ENCODE assay signal across 8 cellular contexts in the genomic region with DNA sequence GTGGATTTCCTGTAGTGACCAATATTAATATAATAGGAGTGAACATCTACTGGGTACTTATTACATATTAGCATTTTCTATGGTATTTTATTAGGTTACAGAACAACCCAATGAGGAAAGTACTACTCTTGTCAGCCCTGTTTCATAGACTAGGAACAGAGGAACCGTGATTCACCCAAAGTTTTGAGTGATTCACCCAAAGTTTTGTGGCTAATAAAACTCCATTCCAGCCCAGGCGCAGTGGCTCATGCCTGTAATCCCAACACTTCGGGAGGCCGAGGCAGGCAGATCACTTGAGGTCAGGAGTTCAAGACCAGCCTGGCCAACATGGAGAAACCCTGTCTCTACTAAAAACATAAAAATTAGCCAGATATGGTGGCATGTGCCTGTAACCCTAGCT. TPM values are rescaled to one million over a fixed set of nuclear protein-coding genes. Genes with fewer than 3 reads are reported as not detected.
DNase-seq lines count a peak whose midpoint lies in the region; FAIRE-seq and TF ChIP-seq lines count a peak whose summit lies in the region.
"Not testable (repeated sequence)": the region's sequence is repeated elsewhere in the genome, so short reads cannot be mapped to it uniquely, and the experiment has no call there.

No MANE protein-coding gene starts in this region.

- not testable (repeated sequence) for H3K9me3 ChIP-seq in astrocyte (ENCODE audit: insufficient read depth, low read depth, low read length); smooth muscle cell (replicated peaks; ENCODE audit: low read depth)

- not testable (repeated sequence) for H4K20me1 ChIP-seq in astrocyte (ENCODE audit: insufficient read depth, low read length); smooth muscle cell (ENCODE audit: low read depth)

- not testable (repeated sequence) for H3K4me3 ChIP-seq in astrocyte (ENCODE audit: insufficient read depth, low read depth, low read length); smooth muscle cell

- not testable (repeated sequence) for H3F3A ChIP-seq in smooth muscle cell (ENCODE audit: low read depth)

- WGBS in smooth muscle cell (ENCODE audit: low lambda C conversion rate), result 40% methylated on average over 4 of the region's 4 CpGs

- not testable (repeated sequence) for H3K27me3 Mint-ChIP-seq in astrocyte (ENCODE audit: low read depth, unreplicated experiment)

- H3K4me2 ChIP-seq in astrocyte (ENCODE audit: low read length), result peak overlapping the region; percentile 57
- H3K4me2 ChIP-seq in smooth muscle cell, result not testable (repeated sequence)

- not testable (repeated sequence) for H3K4me3 Mint-ChIP-seq in astrocyte (ENCODE audit: unreplicated experiment)

- not testable (repeated sequence) for H3K79me2 ChIP-seq in astrocyte (ENCODE audit: insufficient read depth, low read length); smooth muscle cell (ENCODE audit: low read depth)

- peak overlapping the region; percentile 37 for H3K9ac ChIP-seq in astrocyte (ENCODE audit: low read length)
- H3K9ac ChIP-seq in smooth muscle cell (ENCODE audit: low read depth), result not testable (repeated sequence)

- H2AFZ ChIP-seq in astrocyte (ENCODE audit: low read depth, low read length); smooth muscle cell (ENCODE audit: low read depth): not testable (repeated sequence)

- H3K27ac Mint-ChIP-seq in astrocyte (ENCODE audit: unreplicated experiment), result peak overlapping the region; percentile 30

- not testable (repeated sequence) for FAIRE-seq in astrocyte (lab: Jason Lieb, UNC)

- H3K27ac ChIP-seq in astrocyte (ENCODE audit: low read depth, low read length) (peak overlapping the region; percentile 67), epithelial cell of prostate (peak overlapping the region; percentile 97), smooth muscle cell (ENCODE audit: low read depth) (peak overlapping the region; percentile 31)

- DNase-seq in AG08395 (ENCODE audit: low spot score) (peak; percentile 58), GM04503 (ENCODE audit: low read depth) (peak; percentile 31), HT1080 (ENCODE audit: low read depth) (peak; percentile 74), RKO (ENCODE audit: low spot score) (peak; percentile 74), astrocyte (ENCODE audit: low read depth) (peak; percentile 76), epithelial cell of prostate (ENCODE audit: low read depth, low spot score) (peak; percentile 73), iris pigment epithelial cell (ENCODE audit: low read depth) (peak; percentile 86)
- not testable (repeated sequence) for DNase-seq in smooth muscle cell (lab: John Stamatoyannopoulos, UW; ENCODE audit: unreplicated experiment)

- H3K9me3 Mint-ChIP-seq in astrocyte (ENCODE audit: unreplicated experiment), result not testable (repeated sequence)

- peaks cover 20% of the 10 kb centered on the region for H3K4me1 Mint-ChIP-seq in astrocyte (ENCODE audit: low read depth, unreplicated experiment)

- not testable (repeated sequence) for TF ChIP-seq CTCF in astrocyte (IDR thresholded peaks at IDR 0.05; ENCODE audit: insufficient read depth, low read depth, low read length); smooth muscle cell (IDR thresholded peaks at IDR 0.05; ENCODE audit: borderline replicate concordance, insufficient read depth, poor library complexity, severe bottlenecking)

- H3K27me3 ChIP-seq in astrocyte (ENCODE audit: insufficient read depth, low read length); smooth muscle cell (ENCODE audit: low read depth): not testable (repeated sequence)

- not testable (repeated sequence) for H3K36me3 Mint-ChIP-seq in astrocyte (ENCODE audit: low read depth, unreplicated experiment)

- H3K36me3 ChIP-seq in astrocyte (ENCODE audit: insufficient read depth, low read length); smooth muscle cell (ENCODE audit: low read depth): not testable (repeated sequence)

- H3K4me1 ChIP-seq in astrocyte (ENCODE audit: insufficient read depth, low read length), result peaks cover 16% of the 10 kb centered on the region
- not testable (repeated sequence) for H3K4me1 ChIP-seq in smooth muscle cell (ENCODE audit: low read depth)

RNA-seq across cellular contexts. Expression of a gene that starts 33.1 kb away (rescaled TPM):
- total RNA-seq in HT1080 (2014; rRNA removed; shearing (Covaris generic)), result 134 and 140 TPM in 2 replicates
- polyA plus RNA-seq in HT1080 (2015; cell fraction: cytosol; rRNA removed), result 47.4 and 57.8 TPM in 2 replicates
- 73.3 and 80.3 TPM in 2 replicates for polyA plus RNA-seq in HT1080 (2015; cell fraction: nucleus; rRNA removed)
- 80.4 and 96.9 TPM in 2 replicates for total RNA-seq in astrocyte
- total RNA-seq in smooth muscle cell, result 28.0 and 30.6 TPM in 2 replicates
- polyA plus RNA-seq in smooth muscle cell, result 50.2 and 51.6 TPM in 2 replicates

Comparison
In these comparisons a context has a peak if more than half of its experiments do, and no peak if none do; other contexts are left out.
1. H3K27ac ChIP-seq: peak in every context shown above with its lines; median percentile 97 in epithelial cell of prostate; 67 in astrocyte; 31 in smooth muscle cell.